9 cellular contexts compared by ENCODE assay signal in the genomic region with DNA sequence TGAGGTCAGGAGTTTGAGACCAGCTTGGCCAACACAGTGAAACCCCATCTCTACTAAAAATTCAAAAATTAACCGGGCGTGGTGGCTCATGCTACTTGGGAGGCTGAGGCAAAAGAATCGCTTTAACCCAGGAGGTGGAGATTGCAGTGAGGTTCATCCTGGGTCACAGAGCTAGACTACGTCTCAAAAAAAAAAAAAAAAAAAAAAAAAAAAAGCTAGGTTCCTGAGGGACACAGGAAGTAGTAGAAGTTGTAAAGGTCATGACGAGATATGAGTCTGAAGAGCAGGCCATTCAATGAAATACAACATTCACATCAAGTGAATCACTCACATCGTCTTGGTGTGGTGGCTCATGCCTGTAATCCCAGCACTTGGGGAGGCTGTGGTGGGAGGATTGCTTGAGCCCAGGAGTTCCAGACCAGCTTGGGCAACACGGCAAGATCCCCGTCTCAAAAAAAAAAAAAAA. TPM values are rescaled to one million over a fixed set of nuclear protein-coding genes. Genes with fewer than 3 reads are reported as not detected.
DNase-seq lines count a peak whose midpoint lies in the region; ATAC-seq, FAIRE-seq and TF ChIP-seq lines count a peak whose summit lies in the region.
"Not testable (repeated sequence)": the region's sequence is repeated elsewhere in the genome, so short reads cannot be mapped to it uniquely, and the experiment has no call there.
"Had no signal": no experiment of that assay in that cellular context is flagged by ENCODE, and none has a peak within 500 bp of the region (broad histone marks: within the 10 kb centered on the region; RNA-seq: fewer than 3 reads in every experiment).

No MANE protein-coding gene starts in this region.

- not testable (repeated sequence) for H3K27me3 ChIP-seq in DND-41 (ENCODE audit: insufficient read depth, low read length, poor library complexity); PC-9 (ENCODE audit: insufficient read depth, low read depth); effector memory CD4-positive, alpha-beta T cell (replicated peaks; ENCODE audit: control insufficient read depth, insufficient read depth, low read length, poor library complexity, severe bottlenecking); iPS-20b (ENCODE audit: insufficient read depth, low read length); transverse colon

- peak overlapping the region; percentile 95 for H3K27ac Mint-ChIP-seq in activated CD8-positive, alpha-beta T cell treated with anti-CD3 and anti-CD28 coated beads for 36 hours

- peak; percentile 71 for TF ChIP-seq POLR2A in transverse colon (IDR thresholded peaks at IDR 0.05)

- peaks cover 24% of the 10 kb centered on the region; the same call in 1 of the 2 replicates for H3F3A ChIP-seq in PC-9 (ENCODE audit: insufficient read depth, low read depth)

- H3K4me3 ChIP-seq in DND-41 (ENCODE audit: low read depth in 1 of 2, low read length in 2 of 2): peak overlapping the region; percentile 81 to 87; a peak in 3 of 4 replicates
- peak overlapping the region; percentile 96 for H3K4me3 ChIP-seq in PC-9
- peak overlapping the region; percentile 97 for H3K4me3 ChIP-seq in effector memory CD4-positive, alpha-beta T cell (ENCODE audit: insufficient read depth, low read depth, low read length, poor library complexity, severe bottlenecking)
- peak overlapping the region; percentile 92 for H3K4me3 ChIP-seq in iPS-20b (ENCODE audit: low read length)
- H3K4me3 ChIP-seq in transverse colon: peak overlapping the region; percentile 77 to 99 (median 96)

- not testable (repeated sequence) for FAIRE-seq in HTR-8/SVneo (lab: Jason Lieb, UNC)

- H3K27ac ChIP-seq in DND-41 (ENCODE audit: low read length) (peak overlapping the region; percentile 91), PC-9 (peak overlapping the region; percentile 98), transverse colon (peak overlapping the region; percentile 91 to 96 (median 92))
- H3K27ac ChIP-seq in effector memory CD4-positive, alpha-beta T cell (ENCODE audit: insufficient read depth, low read length, poor library complexity, severe bottlenecking): peak overlapping the region; percentile 80
- not testable (repeated sequence) for H3K27ac ChIP-seq in iPS-20b (ENCODE audit: low read length)

- peaks cover 59% of the 10 kb centered on the region for H3K4me1 Mint-ChIP-seq in activated CD8-positive, alpha-beta T cell treated with anti-CD3 and anti-CD28 coated beads for 36 hours (ENCODE audit: low read depth)

- TF ChIP-seq CTCF in DND-41 (IDR thresholded peaks at IDR 0.05; ENCODE audit: borderline replicate concordance, extremely low read depth, low read length, poor library complexity, severe bottlenecking); PC-9 (conservative IDR thresholded peaks at IDR 0.05); activated CD8-positive, alpha-beta T cell treated with anti-CD3 and anti-CD28 coated beads for 36 hours (IDR thresholded peaks at IDR 0.05); omental fat pad (IDR thresholded peaks at IDR 0.05); transverse colon (IDR thresholded peaks at IDR 0.05): not testable (repeated sequence)

- intact Hi-C loops in PC-9 (cut with micrococcal nuclease; ENCODE audit: unreplicated experiment); transverse colon (cut with DNase I; ENCODE audit: low total_unique reads): not testable (repeated sequence)
- intact Hi-C loops in activated CD8-positive, alpha-beta T cell treated with anti-CD3 and anti-CD28 coated beads for 36 hours (cut with micrococcal nuclease): loop anchor here (2.0 kb wide), 1 partner anchor 30 kb away; the partner anchor contains the start of gene PAICS

- H4K20me1 ChIP-seq in DND-41 (ENCODE audit: insufficient read depth, low read length): peaks cover 20% of the 10 kb centered on the region; the same call in 1 of the 2 replicates
- H4K20me1 ChIP-seq in PC-9 (ENCODE audit: insufficient read depth): not testable (repeated sequence)

- H3K9me3 ChIP-seq in DND-41 (ENCODE audit: insufficient read depth, low read length, severe bottlenecking); PC-9 (ENCODE audit: insufficient read depth, low read depth); effector memory CD4-positive, alpha-beta T cell (ENCODE audit: control insufficient read depth, low read length); iPS-20b (ENCODE audit: insufficient read depth, low read depth, low read length); transverse colon: not testable (repeated sequence)

- peaks cover 45% of the 10 kb centered on the region for H3K36me3 Mint-ChIP-seq in activated CD8-positive, alpha-beta T cell treated with anti-CD3 and anti-CD28 coated beads for 36 hours (ENCODE audit: low read depth)

- H3K9me2 ChIP-seq in PC-9 (ENCODE audit: insufficient read depth): not testable (repeated sequence)

- ATAC-seq in DND-41 (ENCODE audit: insufficient read depth, low read depth): not testable (repeated sequence)
- peak; percentile 53 for ATAC-seq in activated CD8-positive, alpha-beta T cell treated with anti-CD3 and anti-CD28 coated beads for 36 hours
- peak; percentile 61 for ATAC-seq in omental fat pad (ENCODE audit: low FRiP score)

- H3K4me2 ChIP-seq in DND-41 (ENCODE audit: insufficient read depth, low read length): peak overlapping the region; percentile 79
- H3K4me2 ChIP-seq in PC-9: peak overlapping the region; percentile 87

- H3K36me3 ChIP-seq in DND-41 (ENCODE audit: insufficient read depth, low read length): peaks cover 38% of the 10 kb centered on the region
- peaks cover 21% of the 10 kb centered on the region for H3K36me3 ChIP-seq in PC-9 (ENCODE audit: low read depth)
- H3K36me3 ChIP-seq in effector memory CD4-positive, alpha-beta T cell (ENCODE audit: control insufficient read depth, insufficient read depth, low read length): not testable (repeated sequence)
- peaks cover 34% of the 10 kb centered on the region for H3K36me3 ChIP-seq in iPS-20b (ENCODE audit: insufficient read depth, low read depth, low read length)
- H3K36me3 ChIP-seq in transverse colon: peaks cover 0 to 15% (median 3%) of the 10 kb centered on the region in 4 donors

- BruUV-seq in PC-9 (replicated peaks; lab: Mats Ljungman, UMichigan): not testable (repeated sequence)

- peaks cover 79% of the 10 kb centered on the region for H3K79me2 ChIP-seq in DND-41 (ENCODE audit: insufficient read depth, low read length)
- H3K79me2 ChIP-seq in PC-9 (ENCODE audit: low read depth): peaks cover 69% of the 10 kb centered on the region

- in situ Hi-C loops in transverse colon (cut with MboI; ENCODE audit: low pct_ligation_motif_present in 1 of 4, low pct_unique_long_range_greater_than_20kb in 1 of 4, low sequenced_read_pairs in 3 of 4): not testable (repeated sequence)

- 16 to 20% methylated on average over 4 to 8 of the region's 8 CpGs for WGBS in transverse colon (ENCODE audit: low coverage in 1 of 2), 2 donors

- H3K4me3 Mint-ChIP-seq in activated CD8-positive, alpha-beta T cell treated with anti-CD3 and anti-CD28 coated beads for 36 hours: peak overlapping the region; percentile 94

- POLR2A ChIA-PET in PC-9 (lab: Charles Lee; ENCODE audit: unreplicated experiment): interaction anchor here (0.6 to 0.8 kb wide), 3 partner anchors 29 to 338 kb away, joined by 5 to 12 read pairs (median 11); partner anchors contain the start of genes PAICS and PPAT
- POLR2A ChIA-PET in activated CD8-positive, alpha-beta T cell treated with anti-CD3 and anti-CD28 coated beads for 36 hours (lab: Charles Lee): interaction anchor here (0.8 to 2.4 kb wide), 9 partner anchors 9 to 188 kb away, joined by 3 to 12 read pairs (median 4); partner anchors contain the start of genes AASDH, PAICS and PPAT

- peaks cover 55% of the 10 kb centered on the region for H3K4me1 ChIP-seq in DND-41 (ENCODE audit: insufficient read depth, low read length)
- H3K4me1 ChIP-seq in PC-9 (replicated peaks; ENCODE audit: insufficient read depth): peaks cover 26% of the 10 kb centered on the region
- H3K4me1 ChIP-seq in effector memory CD4-positive, alpha-beta T cell (ENCODE audit: control insufficient read depth, insufficient read depth, low read length, poor library complexity, severe bottlenecking): peaks cover 24% of the 10 kb centered on the region
- not testable (repeated sequence) for H3K4me1 ChIP-seq in iPS-20b (ENCODE audit: insufficient read depth, low read length)
- H3K4me1 ChIP-seq in transverse colon: peaks cover 20 to 36% (median 22%) of the 10 kb centered on the region in 4 donors

- peak overlapping the region; percentile 95; the same call in 1 of the 2 replicates for H2AFZ ChIP-seq in DND-41 (ENCODE audit: low read depth, low read length)
- peak overlapping the region; percentile 86; the same call in 1 of the 2 replicates for H2AFZ ChIP-seq in PC-9

- DNase-seq in DND-41; effector memory CD4-positive, alpha-beta T cell; omental fat pad (ENCODE audit: low spot score): not testable (repeated sequence)
- DNase-seq in HTR-8/SVneo (ENCODE audit: insufficient read length, low spot score) (peak; percentile 51), PC-9 (peak; percentile 31 to 90), transverse colon (peak; percentile 43)
- DNase-seq in activated CD8-positive, alpha-beta T cell treated with anti-CD3 and anti-CD28 coated beads for 36 hours: peak; percentile 49

- not testable (repeated sequence) for H3K27me3 Mint-ChIP-seq in activated CD8-positive, alpha-beta T cell treated with anti-CD3 and anti-CD28 coated beads for 36 hours

- H3K9me3 Mint-ChIP-seq in activated CD8-positive, alpha-beta T cell treated with anti-CD3 and anti-CD28 coated beads for 36 hours: not testable (repeated sequence)

- CTCF ChIA-PET in PC-9 (lab: Charles Lee): interaction anchor here (0.6 kb wide), 1 partner anchor 303 kb away, joined by 3 read pairs; no protein-coding TSS in a partner anchor
- CTCF ChIA-PET in activated CD8-positive, alpha-beta T cell treated with anti-CD3 and anti-CD28 coated beads for 36 hours (lab: Charles Lee): interaction anchor here (0.5 to 2.4 kb wide), 3 partner anchors 13 to 334 kb away, joined by 3 to 7 read pairs (median 5); no protein-coding TSS in a partner anchor

- TF ChIP-seq EP300 in transverse colon (IDR thresholded peaks at IDR 0.05; ENCODE audit: low read depth): not testable (repeated sequence)

- peak overlapping the region; percentile 79 for H3K9ac ChIP-seq in DND-41 (ENCODE audit: low read depth, low read length)
- H3K9ac ChIP-seq in iPS-20b (ENCODE audit: low read depth, low read length): peak overlapping the region; percentile 92; the same call in 1 of the 2 replicates

RNA-seq across cellular contexts. Expression of gene SRP72, which starts 1.1 kb away (rescaled TPM):
- 72.8 and 92.4 TPM in 2 replicates for total RNA-seq in PC-9 (2021)
- total RNA-seq in activated CD8-positive, alpha-beta T cell treated with anti-CD3 and anti-CD28 coated beads for 36 hours: 100 to 1,000 TPM; 165 to 176 TPM
- total RNA-seq in omental fat pad: 10 to 100 TPM; 54.2 to 91.6 (median 63.6) TPM
- 10 to 100 TPM; 13.1 to 48.7 (median 33.7) TPM for total RNA-seq in transverse colon

RNA-seq across cellular contexts. Expression of gene PAICS, which starts 30.3 kb away (rescaled TPM):
- total RNA-seq in PC-9 (2021) (78.6 and 106 TPM in 2 replicates), omental fat pad (10 to 100 TPM; 23.2 to 59.1 (median 29.0) TPM), transverse colon (10 to 100 TPM; 11.6 to 60.1 (median 22.9) TPM)
- 100 to 1,000 TPM; 436 to 437 TPM for total RNA-seq in activated CD8-positive, alpha-beta T cell treated with anti-CD3 and anti-CD28 coated beads for 36 hours

RNA-seq across cellular contexts. Expression of gene PPAT, which starts 30.9 kb away (rescaled TPM):
- 21.3 and 22.5 TPM in 2 replicates for total RNA-seq in PC-9 (2021)
- total RNA-seq in activated CD8-positive, alpha-beta T cell treated with anti-CD3 and anti-CD28 coated beads for 36 hours: 10 to 100 TPM; 44.1 to 46.9 TPM
- 10 to 100 TPM in 1 of 4 donors, 1 to 10 TPM in 3; 2.8 to 22.1 (median 5.5) TPM for total RNA-seq in omental fat pad
- 10 to 100 TPM in 1 of 4 donors, 1 to 10 TPM in 2, under 1 TPM in 1; 0.75 to 12.1 (median 4.5) TPM for total RNA-seq in transverse colon

RNA-seq across cellular contexts. Expression of gene ARL9, which starts 39.3 kb away (rescaled TPM):
- total RNA-seq in PC-9 (2021): not detected in 2 replicates
- total RNA-seq in activated CD8-positive, alpha-beta T cell treated with anti-CD3 and anti-CD28 coated beads for 36 hours: under 1 TPM; 0.16 to 0.25 TPM
- under 1 TPM in 2 of 4 donors, not detected in 2; 0.12 to 0.19 TPM for total RNA-seq in omental fat pad
- total RNA-seq in transverse colon: not detected
- total RNA-seq: mesenteric fat pad had no signal
